In the genomic region with DNA sequence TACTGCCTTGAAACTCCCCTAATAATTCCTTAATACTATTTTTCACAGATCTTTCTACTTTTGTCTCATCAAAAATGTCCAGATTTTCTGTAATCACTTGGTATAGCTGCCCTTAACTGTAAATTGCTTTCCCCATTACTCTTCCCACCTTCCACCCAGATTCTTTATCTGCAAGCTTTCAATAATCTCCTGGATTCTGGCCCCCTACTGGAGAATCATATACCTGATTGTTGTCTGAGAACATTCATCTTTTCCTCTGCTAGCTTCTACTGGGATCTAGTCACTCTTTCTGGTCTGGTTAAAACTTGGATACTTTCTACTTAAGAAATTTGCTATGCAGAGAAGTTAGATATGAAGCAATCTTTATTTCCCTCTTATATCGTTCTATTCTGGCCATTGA, we compare ENCODE assay signal across 2 cellular contexts.
TF ChIP-seq lines count a peak whose summit lies in the region.

No MANE protein-coding gene starts in this region.

TF ChIP-seq in GM23338, 12 proteins besides CTCF, POLR2A, EP300 and RAD21 (continued from another document):
- TF ChIP-seq ETS1 (IDR thresholded peaks at IDR 0.05), result no peak
- TF ChIP-seq CREB1 (CRISPR knock-in tag; IDR thresholded peaks at IDR 0.05; ENCODE audit: low read depth), result no peak
- no peak for TF ChIP-seq EZH2 (IDR thresholded peaks at IDR 0.05; ENCODE audit: low read depth, unreplicated experiment)
- no peak for TF ChIP-seq NANOG (IDR thresholded peaks at IDR 0.05; ENCODE audit: borderline replicate concordance)

TF ChIP-seq in WTC11, 78 proteins besides CTCF, POLR2A, EP300 and RAD21 (continued from another document):
- TF ChIP-seq ZNF425 (CRISPR knock-in tag; conservative IDR thresholded peaks at IDR 0.05) (no peak), GABPB1 (CRISPR knock-in tag; IDR thresholded peaks at IDR 0.05) (no peak), E2F1 (CRISPR knock-in tag; IDR thresholded peaks at IDR 0.05) (no peak), EMX1 (CRISPR knock-in tag; IDR thresholded peaks at IDR 0.05) (no peak), ZSCAN18 (CRISPR knock-in tag; IDR thresholded peaks at IDR 0.05) (no peak), CBFB (CRISPR knock-in tag; IDR thresholded peaks at IDR 0.05; ENCODE audit: low read depth) (no peak), ZNF219 (CRISPR knock-in tag; IDR thresholded peaks at IDR 0.05; ENCODE audit: borderline replicate concordance) (no peak), NR1H2 (CRISPR knock-in tag; IDR thresholded peaks at IDR 0.05) (no peak)
